ENCODE assay signal across 18 cellular contexts in genomic region chr5:110268985-110269384, GRCh38.
"Had no signal": no experiment of that assay in that cellular context is flagged by ENCODE, and none has a peak within 500 bp of the region (broad histone marks: within the 10 kb centered on the region; RNA-seq: fewer than 3 reads in every experiment).

No MANE protein-coding gene starts in this region.

- H3K4me3 Mint-ChIP-seq: activated CD8-positive, alpha-beta T cell treated with anti-CD3 and anti-CD28 coated beads for 36 hours; activated T-helper 1 cell treated with anti-CD3 and anti-CD28 coated beads, Interleukin-12 subunit alpha, Interleukin-12 subunit beta, Interleukin-2, Interleukin-4 antibody, amounts not matched to agents 30 ng/mL and 10 ng/mL and 1 ng/mL, durations not matched to agents 14 hours and 24 hours and 36 hours; naive B cell; stimulated activated naive B cell treated with anti-CD40 and anti-IgM and Interleukin-4, amounts not matched to agents 10 μg/mL and 1 μg/mL and 100 μg/mL, for 72 hours had no signal

- H3K4me1 Mint-ChIP-seq: naive B cell; stimulated activated naive B cell treated with anti-CD40 and anti-IgM and Interleukin-4, amounts not matched to agents 10 μg/mL and 1 μg/mL and 100 μg/mL, for 72 hours had no signal

- H3K4me3 ChIP-seq: gastroesophageal sphincter, prostate gland, spleen had no signal

- H3K9me3 Mint-ChIP-seq: activated CD8-positive, alpha-beta T cell treated with anti-CD3 and anti-CD28 coated beads for 36 hours; activated T-helper 1 cell treated with anti-CD3 and anti-CD28 coated beads, Interleukin-12 subunit alpha, Interleukin-12 subunit beta, Interleukin-2, Interleukin-4 antibody, amounts not matched to agents 30 ng/mL and 10 ng/mL and 1 ng/mL, durations not matched to agents 14 hours and 24 hours and 36 hours had no signal

- H3K27me3 ChIP-seq: gastroesophageal sphincter, spleen had no signal

- DNase-seq: activated CD8-positive, alpha-beta memory T cell treated with anti-CD3 and anti-CD28 coated beads, Interleukin-2, amount 50 U/mL, for 4 hours; activated CD8-positive, alpha-beta T cell treated with anti-CD3 and anti-CD28 coated beads for 36 hours; activated naive CD4-positive, alpha-beta T cell treated with Interleukin-2 at 50 U/mL for 16 hours; effector CD8-positive, alpha-beta T cell; hippocampal formation; midbrain; naive B cell; nucleus accumbens; spleen; stimulated activated CD4-positive, alpha-beta T cell treated with anti-CD3 and anti-CD28 coated beads, Interleukin-1b, Interleukin-23, amount 100 ng/mL, for 48 hours; stimulated activated naive B cell treated with anti-CD40 and anti-IgM and Interleukin-4, amounts not matched to agents 10 μg/mL and 1 μg/mL and 100 μg/mL, for 72 hours; T-helper 9 cell; trophoblast cell had no signal

- H3K36me3 ChIP-seq: gastroesophageal sphincter, prostate gland, spleen had no signal

- H3K4me1 ChIP-seq: gastroesophageal sphincter, prostate gland, spleen had no signal

- H3K27me3 Mint-ChIP-seq: activated CD8-positive, alpha-beta T cell treated with anti-CD3 and anti-CD28 coated beads for 36 hours; naive B cell; stimulated activated naive B cell treated with anti-CD40 and anti-IgM and Interleukin-4, amounts not matched to agents 10 μg/mL and 1 μg/mL and 100 μg/mL, for 72 hours had no signal

- H3K27ac Mint-ChIP-seq: activated CD8-positive, alpha-beta T cell treated with anti-CD3 and anti-CD28 coated beads for 36 hours; activated T-helper 1 cell treated with anti-CD3 and anti-CD28 coated beads, Interleukin-12 subunit alpha, Interleukin-12 subunit beta, Interleukin-2, Interleukin-4 antibody, amounts not matched to agents 30 ng/mL and 10 ng/mL and 1 ng/mL, durations not matched to agents 14 hours and 24 hours and 36 hours; stimulated activated naive B cell treated with anti-CD40 and anti-IgM and Interleukin-4, amounts not matched to agents 10 μg/mL and 1 μg/mL and 100 μg/mL, for 72 hours had no signal

- ATAC-seq: activated CD8-positive, alpha-beta T cell treated with anti-CD3 and anti-CD28 coated beads for 36 hours; gastroesophageal sphincter; sciatic nerve had no signal

- H3K9me3 ChIP-seq: gastroesophageal sphincter, prostate gland, spleen had no signal

- H3K27ac ChIP-seq: gastroesophageal sphincter, prostate gland, spleen, VCaP had no signal

- H3K36me3 Mint-ChIP-seq: naive B cell; stimulated activated naive B cell treated with anti-CD40 and anti-IgM and Interleukin-4, amounts not matched to agents 10 μg/mL and 1 μg/mL and 100 μg/mL, for 72 hours had no signal
